ENCODE assay signal across 11 cellular contexts in genomic region chr11:74019104-74019738, GRCh38. TPM values are rescaled to one million over a fixed set of nuclear protein-coding genes. Genes with fewer than 3 reads are reported as not detected.
A peak's percentile ranks its signal among the peaks of the same experiment; 100 is the strongest.
DNase-seq lines count a peak whose midpoint lies in the region; ATAC-seq and TF ChIP-seq lines count a peak whose summit lies in the region.
"Had no signal": no experiment of that assay in that cellular context is flagged by ENCODE, and none has a peak within 500 bp of the region (broad histone marks: within the 10 kb centered on the region; RNA-seq: fewer than 3 reads in every experiment).

No MANE protein-coding gene starts in this region.

- H3K27me3 ChIP-seq in osteoblast (ENCODE audit: insufficient read depth, low read length), result no peaks in the 10 kb centered on the region
- no peaks in the 10 kb centered on the region for H3K27me3 ChIP-seq in upper lobe of right lung
- H3K27me3 ChIP-seq in naive thymus-derived CD4-positive, alpha-beta T cell (ENCODE audit: control insufficient read depth in 2 of 2, insufficient read depth in 2 of 2, low read length in 2 of 2), result no peaks in the 10 kb centered on the region

- H3K4me2 ChIP-seq in osteoblast (ENCODE audit: insufficient read depth, low read length), result peak overlapping the region; percentile 59

- H2AFZ ChIP-seq in osteoblast (ENCODE audit: low read length), result no peak overlapping the region

- H3K36me3 ChIP-seq in osteoblast (ENCODE audit: insufficient read depth, low read length) (no peaks in the 10 kb centered on the region), upper lobe of right lung (no peaks in the 10 kb centered on the region)
- peaks cover 0 to 4% (median 0%) of the 10 kb centered on the region in 3 experiments for H3K36me3 ChIP-seq in naive thymus-derived CD4-positive, alpha-beta T cell (ENCODE audit: control insufficient read depth in 2 of 3, insufficient read depth in 3 of 3, low read length in 3 of 3)

- CTCF ChIA-PET in naive thymus-derived CD4-positive, alpha-beta T cell (lab: Charles Lee), result interaction anchor here (0.6 to 1.2 kb wide), 4 partner anchors 9 to 118 kb away, joined by 3 to 5 read pairs (median 4); no protein-coding TSS in a partner anchor

- intact Hi-C loops in upper lobe of right lung (cut with DNase I), result no loop called here
- intact Hi-C loops in naive thymus-derived CD4-positive, alpha-beta T cell (cut with micrococcal nuclease), result no loop called here

- POLR2A ChIA-PET in naive thymus-derived CD4-positive, alpha-beta T cell (lab: Charles Lee), result interaction anchor here (1.2 to 14.0 kb wide), 4 partner anchors 8 to 53 kb away, joined by 3 to 237 read pairs (median 90); partner anchors contain the start of gene UCP2

- H3K9me3 ChIP-seq in osteoblast (ENCODE audit: low read depth, low read length), result no peaks in the 10 kb centered on the region
- no peaks in the 10 kb centered on the region for H3K9me3 ChIP-seq in upper lobe of right lung
- no peaks in the 10 kb centered on the region for H3K9me3 ChIP-seq in naive thymus-derived CD4-positive, alpha-beta T cell (ENCODE audit: control insufficient read depth in 2 of 3, low read length in 3 of 3)

- H3K27ac ChIP-seq in osteoblast (ENCODE audit: low read depth, low read length), result peak overlapping the region; percentile 68
- peak overlapping the region; percentile 87 for H3K27ac ChIP-seq in upper lobe of right lung
- no peak overlapping the region for H3K27ac ChIP-seq in naive thymus-derived CD4-positive, alpha-beta T cell (ENCODE audit: low read depth, low read length)

- TF ChIP-seq CTCF in fibroblast of mammary gland (conservative IDR thresholded peaks at IDR 0.05; ENCODE audit: control insufficient read depth, insufficient read depth, low read depth, low read length) (no peak), osteoblast (IDR thresholded peaks at IDR 0.05; ENCODE audit: extremely low read depth, low read depth, low read length) (no peak), upper lobe of right lung (IDR thresholded peaks at IDR 0.05) (no peak)

- peak overlapping the region in 1 of 10 donors; percentile 4 for H3K4me3 Mint-ChIP-seq in naive thymus-derived CD4-positive, alpha-beta T cell
- H3K4me3 Mint-ChIP-seq: neural crest cell had no signal

- H3K27me3 Mint-ChIP-seq in naive thymus-derived CD4-positive, alpha-beta T cell, result no peaks in the 10 kb centered on the region

- peak overlapping the region in 4 of 9 donors; percentile 33 to 59 (median 40) for H3K27ac Mint-ChIP-seq in naive thymus-derived CD4-positive, alpha-beta T cell

- H3K4me3 ChIP-seq in fibroblast of mammary gland (ENCODE audit: control insufficient read depth, low read depth, low read length) (no peak overlapping the region), osteoblast (ENCODE audit: insufficient read depth, low read length) (no peak overlapping the region), upper lobe of right lung (no peak overlapping the region)
- no peak overlapping the region for H3K4me3 ChIP-seq in naive thymus-derived CD4-positive, alpha-beta T cell (ENCODE audit: low read length)

- H4K20me1 ChIP-seq in osteoblast (ENCODE audit: insufficient read depth, low read length), result no peaks in the 10 kb centered on the region

- H3K4me1 ChIP-seq in osteoblast (ENCODE audit: insufficient read depth, low read length) (peaks cover 26% of the 10 kb centered on the region), upper lobe of right lung (peaks cover 40% of the 10 kb centered on the region)
- peaks cover 28 to 38% of the 10 kb centered on the region in 2 donors for H3K4me1 ChIP-seq in naive thymus-derived CD4-positive, alpha-beta T cell (ENCODE audit: control insufficient read depth in 2 of 2, insufficient read depth in 2 of 2, low read length in 2 of 2)

- no peaks in the 10 kb centered on the region for H3K79me2 ChIP-seq in osteoblast (ENCODE audit: insufficient read depth, low read length)

- ATAC-seq in upper lobe of right lung (no peak), GM21360 (IDR thresholded peaks at IDR 0.05; ENCODE audit: unreplicated experiment) (no peak), GM21381 (IDR thresholded peaks at IDR 0.05; ENCODE audit: unreplicated experiment) (no peak)
- no peak for ATAC-seq in naive thymus-derived CD4-positive, alpha-beta T cell

- peak; percentile 68 for DNase-seq in activated CD8-positive, alpha-beta memory T cell treated with anti-CD3 and anti-CD28 coated beads, Interleukin-2, amount 50 U/mL, for 48 hours
- DNase-seq in activated CD8-positive, alpha-beta memory T cell treated with anti-CD3 and anti-CD28 coated beads for 24 hours, result no peak
- DNase-seq in fibroblast of mammary gland (ENCODE audit: low read depth), result peak; percentile 15
- DNase-seq in osteoblast (ENCODE audit: insufficient read length, low spot score, missing footprints), result no peak
- DNase-seq in upper lobe of right lung, result no peak
- DNase-seq in naive thymus-derived CD4-positive, alpha-beta T cell, result no peak
- DNase-seq: KBM-7, NCI-H510A treated with DMSO at 0.1 percent for 48 hours had no signal

- H3K9me3 Mint-ChIP-seq in naive thymus-derived CD4-positive, alpha-beta T cell, result peaks cover 0 to 3% (median 0%) of the 10 kb centered on the region in 11 donors
- H3K9me3 Mint-ChIP-seq: neural crest cell had no signal

- H3K4me1 Mint-ChIP-seq in naive thymus-derived CD4-positive, alpha-beta T cell, result peaks cover 27 to 48% (median 45%) of the 10 kb centered on the region in 7 donors
- H3K4me1 Mint-ChIP-seq: neural crest cell had no signal

- H3K36me3 Mint-ChIP-seq in naive thymus-derived CD4-positive, alpha-beta T cell, result peaks cover 12 to 36% (median 33%) of the 10 kb centered on the region in 5 donors

RNA-seq across cellular contexts. Expression of gene UCP3, which starts 10.3 kb away (rescaled TPM):
- total RNA-seq in osteoblast, result under 0.01 and 0.59 TPM in 2 replicates
- total RNA-seq in upper lobe of right lung, result 2.6 TPM
- 10 to 100 TPM in 1 of 5 experiments, 1 to 10 TPM in 4; 3.8 to 10.5 (median 6.6) TPM for total RNA-seq in naive thymus-derived CD4-positive, alpha-beta T cell
- polyA plus RNA-seq in naive thymus-derived CD4-positive, alpha-beta T cell, result under 1 TPM; 0.41 to 0.97 TPM

RNA-seq across cellular contexts. Expression of gene UCP2, which starts 36.6 kb away (rescaled TPM):
- total RNA-seq in osteoblast, result under 0.01 and 0.59 TPM in 2 replicates
- total RNA-seq in upper lobe of right lung, result 56.3 TPM
- total RNA-seq in naive thymus-derived CD4-positive, alpha-beta T cell, result 100 to 1,000 TPM; 365 to 949 (median 395) TPM
- 1,000 to 10,000 TPM; 1,221 to 1,411 TPM for polyA plus RNA-seq in naive thymus-derived CD4-positive, alpha-beta T cell

Comparison
In these comparisons a context has a peak if more than half of its experiments do, and no peak if none do; other contexts are left out.
1. DNase-seq: peak in activated CD8-positive, alpha-beta memory T cell treated with anti-CD3 and anti-CD28 coated beads, Interleukin-2, amount 50 U/mL, for 48 hours (single experiment) and fibroblast of mammary gland (single experiment); none in activated CD8-positive, alpha-beta memory T cell treated with anti-CD3 and anti-CD28 coated beads for 24 hours (single experiment), osteoblast (single experiment), upper lobe of right lung (single experiment) and naive thymus-derived CD4-positive, alpha-beta T cell (0 of 9).
2. RNA of gene UCP2, which starts 36.6 kb away (total RNA-seq): 365 to 949 TPM in naive thymus-derived CD4-positive, alpha-beta T cell and 56.3 TPM in upper lobe of right lung (single experiment); under 0.01 to 0.59 TPM in osteoblast; every median in the first group is over 10 times any median in the second.